ENCODE assay signal across 8 cellular contexts in genomic region chr3:53880396-53881345, GRCh38. TPM values are rescaled to one million over a fixed set of nuclear protein-coding genes. Genes with fewer than 3 reads are reported as not detected.
DNase-seq lines count a peak whose midpoint lies in the region; ATAC-seq, FAIRE-seq and TF ChIP-seq lines count a peak whose summit lies in the region.

No MANE protein-coding gene starts in this region.

- peak overlapping the region; percentile 69; the same call in 1 of the 2 replicates for H3K9ac ChIP-seq in KMS-11

- no peaks in the 10 kb centered on the region for H4K20me1 ChIP-seq in KMS-11 (ENCODE audit: insufficient read depth)

- H3K36me3 ChIP-seq in KMS-11 (ENCODE audit: insufficient read depth), result no peaks in the 10 kb centered on the region; the same call in 1 of the 2 replicates
- H3K36me3 ChIP-seq in muscle layer of duodenum (ENCODE audit: control insufficient read depth in 1 of 2, insufficient read depth in 2 of 2, low read length in 2 of 2), result peaks cover 22 to 50% of the 10 kb centered on the region in 2 donors

- H3K4me3 ChIP-seq in KMS-11 (IDR thresholded peaks at IDR 0.05; ENCODE audit: insufficient read depth, low read depth, low read length), result peak overlapping the region; percentile 90
- H3K4me3 ChIP-seq in muscle layer of duodenum (ENCODE audit: low read depth in 1 of 2, low read length in 2 of 2), result peak overlapping the region; percentile 82 to 98

- DNase-seq in AG20443 (ENCODE audit: low spot score) (peak; percentile 20), chondrocyte (ENCODE audit: low spot score) (no peak), HTR-8/SVneo (ENCODE audit: insufficient read length, low spot score) (no peak), H54 (ENCODE audit: insufficient read length, low spot score) (no peak)

- no peak for TF ChIP-seq POLR2A in H54 (IDR thresholded peaks at IDR 0.05; ENCODE audit: low read depth, low read length)

- no peaks in the 10 kb centered on the region for H3K9me3 ChIP-seq in muscle layer of duodenum (ENCODE audit: control insufficient read depth in 1 of 2, low read length in 2 of 2)

- H3K36me3 Mint-ChIP-seq in chondrocyte (ENCODE audit: low read depth), result peaks cover 22% of the 10 kb centered on the region

- peak overlapping the region; percentile 82 for H3K4me2 ChIP-seq in KMS-11

- H3K27me3 Mint-ChIP-seq in chondrocyte (ENCODE audit: low read depth), result no peaks in the 10 kb centered on the region

- H3K4me3 Mint-ChIP-seq in chondrocyte (ENCODE audit: unreplicated experiment), result peak overlapping the region; percentile 97

- peak overlapping the region; percentile 48; the same call in 1 of the 2 replicates for H3K27ac ChIP-seq in KMS-11
- H3K27ac ChIP-seq in muscle layer of duodenum (ENCODE audit: low read length), result peak overlapping the region; percentile 76

- H3K9me3 Mint-ChIP-seq in chondrocyte (ENCODE audit: low read depth), result no peaks in the 10 kb centered on the region

- H3K27me3 ChIP-seq in KMS-11 (ENCODE audit: insufficient read depth, low read depth) (no peaks in the 10 kb centered on the region), muscle layer of duodenum (ENCODE audit: low read depth, low read length) (no peaks in the 10 kb centered on the region)

- 0 out of 2 replicates have a peak overlapping the region, but pooled peaks have one; percentile 61 for H2AFZ ChIP-seq in KMS-11 (ENCODE audit: low read depth)

- H3K4me1 Mint-ChIP-seq in chondrocyte (ENCODE audit: low read depth), result peaks cover 23% of the 10 kb centered on the region

- FAIRE-seq in HTR-8/SVneo (lab: Jason Lieb, UNC) (no peak), H54 (lab: Jason Lieb, UNC) (no peak)

- H3K4me1 ChIP-seq in KMS-11 (ENCODE audit: low read depth, poor library complexity, severe bottlenecking) (peaks cover 16% of the 10 kb centered on the region), muscle layer of duodenum (ENCODE audit: control insufficient read depth in 1 of 2, insufficient read depth in 2 of 2, low read length in 2 of 2) (peaks cover 11 to 15% of the 10 kb centered on the region in 2 donors)

- ATAC-seq in GM21381 (IDR thresholded peaks at IDR 0.05; ENCODE audit: unreplicated experiment) (no peak), GM18870 (IDR thresholded peaks at IDR 0.05; ENCODE audit: unreplicated experiment) (no peak)

- no peak for TF ChIP-seq CTCF in KMS-11 (conservative IDR thresholded peaks at IDR 0.05; ENCODE audit: low read depth, low read length)
- no peak for TF ChIP-seq CTCF in chondrocyte (IDR thresholded peaks at IDR 0.05)

- no peaks in the 10 kb centered on the region for H3K79me2 ChIP-seq in KMS-11 (ENCODE audit: insufficient read depth, low read depth)

- peak overlapping the region; percentile 93 for H3K27ac Mint-ChIP-seq in chondrocyte (ENCODE audit: unreplicated experiment)

RNA-seq across cellular contexts. Expression of gene ACTR8, which starts 1.3 kb away (rescaled TPM):
- 37.0 to 47.3 TPM (median 42.6 TPM) in 3 replicates for total RNA-seq in chondrocyte

RNA-seq across cellular contexts. Expression of gene SELENOK, which starts 11.0 kb away (rescaled TPM):
- 28.2 to 33.7 TPM (median 29.6 TPM) in 3 replicates for total RNA-seq in chondrocyte

RNA-seq across cellular contexts. Expression of gene IL17RB, which starts 34.3 kb away (rescaled TPM):
- 0.22 to 0.36 TPM (median 0.31 TPM) in 3 replicates for total RNA-seq in chondrocyte

RNA-seq across cellular contexts. Expression of gene CHDH, which starts 34.5 kb away (rescaled TPM):
- 0.46 to 0.67 TPM (median 0.60 TPM) in 3 replicates for total RNA-seq in chondrocyte
